ENCODE assay signal across 10 cellular contexts in the genomic region with DNA sequence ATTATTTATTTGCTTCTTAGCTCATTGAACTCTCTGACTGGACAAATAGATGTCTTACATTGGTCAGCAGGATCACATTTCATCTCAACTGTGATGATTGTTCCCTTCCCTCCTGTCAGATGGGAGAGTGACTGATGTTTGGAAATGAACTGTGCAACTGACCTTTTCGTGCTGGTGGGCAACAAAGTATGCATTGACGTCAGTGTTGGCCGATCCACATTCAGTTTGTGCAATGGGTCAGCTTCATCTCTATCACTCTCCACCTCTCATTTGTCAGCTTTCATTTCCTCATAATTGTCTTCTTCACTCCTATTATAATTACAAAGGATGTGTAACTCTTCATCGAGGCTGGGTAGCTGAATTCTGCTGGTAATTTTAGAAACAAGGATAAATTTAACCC.
DNase-seq lines count a peak whose midpoint lies in the region; ATAC-seq and TF ChIP-seq lines count a peak whose summit lies in the region.
"Had no signal": no experiment of that assay in that cellular context is flagged by ENCODE, and none has a peak within 500 bp of the region (broad histone marks: within the 10 kb centered on the region; RNA-seq: fewer than 3 reads in every experiment).

No MANE protein-coding gene starts in this region.

- DNase-seq in GM20000 (ENCODE audit: low spot score) (peak; percentile 5), RPMI7951 (ENCODE audit: low read depth) (peak; percentile 87), germinal center (ENCODE audit: low spot score) (peak; percentile 12), skeletal muscle cell (ENCODE audit: low read depth) (peak; percentile 91), NCI-H82 treated with DMSO at 0.1 percent for 48 hours (lab: John Stamatoyannopoulos, UW; ENCODE audit: unreplicated experiment) (no peak), immature natural killer cell (no peak), ecto neural progenitor cell (ENCODE audit: low spot score) (no peak)
- DNase-seq: effector memory CD8-positive, alpha-beta T cell had no signal

- no peak overlapping the region for H3K4me3 ChIP-seq in skeletal muscle cell (ENCODE audit: low read depth, low read length)

- no peaks in the 10 kb centered on the region for H3K9me3 Mint-ChIP-seq in immature natural killer cell
- H3K9me3 Mint-ChIP-seq: effector memory CD8-positive, alpha-beta T cell had no signal

- H3K4me3 Mint-ChIP-seq in immature natural killer cell = no peak overlapping the region
- H3K4me3 Mint-ChIP-seq: effector memory CD8-positive, alpha-beta T cell had no signal

- peaks cover 4 to 16% (median 5%) of the 10 kb centered on the region in 3 donors for H3K36me3 Mint-ChIP-seq in immature natural killer cell

- no peak for TF ChIP-seq CTCF in GM20000 (IDR thresholded peaks at IDR 0.05; ENCODE audit: extremely low read depth, missing control alignments)

- H3K4me1 Mint-ChIP-seq in immature natural killer cell = peaks cover 7% of the 10 kb centered on the region in 2 donors

- no peak for ATAC-seq in HG03097 (IDR thresholded peaks at IDR 0.05; ENCODE audit: low FRiP score, unreplicated experiment)
- ATAC-seq: effector memory CD8-positive, alpha-beta T cell; Panc1 had no signal

- no peaks in the 10 kb centered on the region for H3K27me3 Mint-ChIP-seq in immature natural killer cell (ENCODE audit: low read depth in 3 of 3)
- H3K27me3 Mint-ChIP-seq: effector memory CD8-positive, alpha-beta T cell had no signal

- no peak overlapping the region for H3K27ac Mint-ChIP-seq in immature natural killer cell

Comparison
In these comparisons a context has a peak if more than half of its experiments do, and no peak if none do; other contexts are left out.
1. DNase-seq: peak in GM20000 (single experiment), RPMI7951 (single experiment), germinal center (single experiment) and skeletal muscle cell (single experiment); none in NCI-H82 treated with DMSO at 0.1 percent for 48 hours (single experiment), immature natural killer cell (0 of 3) and ecto neural progenitor cell (single experiment).